In genomic region chr10:329361-330099, GRCh38 we compare ENCODE assay signal across 8 cellular contexts.
DNase-seq lines count a peak whose midpoint lies in the region; ATAC-seq, FAIRE-seq and TF ChIP-seq lines count a peak whose summit lies in the region.

No MANE protein-coding gene starts in this region.

- ATAC-seq in GM21367 (IDR thresholded peaks at IDR 0.05; ENCODE audit: unreplicated experiment), result no peak

- peak; percentile 70 for FAIRE-seq in H54 (lab: Jason Lieb, UNC)

- TF ChIP-seq POLR2A in H54 (IDR thresholded peaks at IDR 0.05; ENCODE audit: low read depth, low read length), result no peak

- DNase-seq in AG08396 (ENCODE audit: low spot score), result peak; percentile 92
- DNase-seq in H54 (ENCODE audit: insufficient read length, low spot score), result peak; percentile 63
- peak; percentile 70 for DNase-seq in NCI-H748 treated with DMSO at 0.1 percent for 48 hours (lab: John Stamatoyannopoulos, UW)
- DNase-seq in activated effector memory CD4-positive, alpha-beta T cell treated with Interleukin-2 at 50 U/mL for 16 hours, result peak; percentile 32
- DNase-seq in globus pallidus (ENCODE audit: low spot score), result peak; percentile 83
- DNase-seq in non-pigmented ciliary epithelial cell (ENCODE audit: low read depth), result peak; percentile 86
- DNase-seq in mesenteric fat pad (ENCODE audit: low spot score), result no peak
